17 cellular contexts compared by ENCODE assay signal in genomic region chr3:104907507-104907906, GRCh38.
A peak's percentile ranks its signal among the peaks of the same experiment; 100 is the strongest.
DNase-seq lines count a peak whose midpoint lies in the region; ATAC-seq and TF ChIP-seq lines count a peak whose summit lies in the region.
"Had no signal": no experiment of that assay in that cellular context is flagged by ENCODE, and none has a peak within 500 bp of the region (broad histone marks: within the 10 kb centered on the region; RNA-seq: fewer than 3 reads in every experiment).

No MANE protein-coding gene starts in this region.

- H3K79me2 ChIP-seq in fibroblast of lung (ENCODE audit: control insufficient read depth, insufficient read depth, low read length) = no peaks in the 10 kb centered on the region

- H3K9ac ChIP-seq in fibroblast of lung (ENCODE audit: insufficient read depth, low read length) = no peak overlapping the region
- H3K9ac ChIP-seq in skeletal muscle satellite cell (ENCODE audit: low read depth, low read length) = peak overlapping the region; percentile 53

- DNase-seq in HCEC 1CT (peak; percentile 87), fibroblast of lung (ENCODE audit: low read depth in 2 of 2) (peak; percentile 82), NCI-H2081 (lab: John Stamatoyannopoulos, UW) (no peak), G401 (ENCODE audit: low spot score) (no peak)
- DNase-seq in stimulated activated CD8-positive, alpha-beta memory T cell treated with anti-CD3 and anti-CD28 coated beads, Interleukin-4, amount 100 ng/mL, for 48 hours = no peak
- DNase-seq: activated T-cell treated with anti-CD3 and anti-CD28 coated beads, Interleukin-2, amount 50 U/mL, for 4 hours; body of pancreas; DMS79; naive thymus-derived CD4-positive, alpha-beta T cell; NCI-H1105; thyroid gland had no signal

- H2AFZ ChIP-seq in fibroblast of lung (ENCODE audit: low read length) = no peak overlapping the region

- in situ Hi-C loops in G401 (cut with HindIII; ENCODE audit: low sequenced_read_pairs) = no loop called here

- peaks cover 11% of the 10 kb centered on the region for H3K4me1 ChIP-seq in fibroblast of lung (ENCODE audit: control insufficient read depth, extremely low read depth, insufficient read depth, low read length)
- peaks cover 33% of the 10 kb centered on the region for H3K4me1 ChIP-seq in skeletal muscle satellite cell (ENCODE audit: control insufficient read depth, insufficient read depth, low read length)
- H3K4me1 ChIP-seq: body of pancreas, esophagus muscularis mucosa had no signal

- no peaks in the 10 kb centered on the region for H3K36me3 ChIP-seq in fibroblast of lung (ENCODE audit: control insufficient read depth, insufficient read depth, low read length)
- peaks cover 4% of the 10 kb centered on the region for H3K36me3 ChIP-seq in skeletal muscle satellite cell (ENCODE audit: insufficient read depth, low read length)
- H3K36me3 ChIP-seq: esophagus muscularis mucosa, thyroid gland had no signal

- peak overlapping the region; percentile 27 for H3K4me2 ChIP-seq in fibroblast of lung (ENCODE audit: extremely low read depth, insufficient read depth, low read length)
- H3K4me2 ChIP-seq in skeletal muscle satellite cell (ENCODE audit: low read length) = no peak overlapping the region

- H3K27ac ChIP-seq in fibroblast of lung (ENCODE audit: insufficient read depth, low read length) = peak overlapping the region; percentile 41
- H3K27ac ChIP-seq: body of pancreas, esophagus muscularis mucosa, skin epidermis, thyroid gland had no signal

- H3K9me3 ChIP-seq in fibroblast of lung (ENCODE audit: control insufficient read depth, insufficient read depth, low read depth, low read length) (no peaks in the 10 kb centered on the region), skeletal muscle satellite cell (replicated peaks; ENCODE audit: low read length) (peaks cover 13% of the 10 kb centered on the region)
- H3K9me3 ChIP-seq: body of pancreas, thyroid gland had no signal

- H3K4me3 ChIP-seq in fibroblast of lung (replicated peaks in 1 of 4; ENCODE audit: control extremely low read depth in 1 of 4, insufficient read depth in 1 of 4, low read depth in 3 of 4, low read length in 4 of 4) (no peak overlapping the region), skeletal muscle satellite cell (ENCODE audit: low read length) (no peak overlapping the region)
- H3K4me3 ChIP-seq: body of pancreas, esophagus muscularis mucosa, skin epidermis, thyroid gland had no signal

- H4K20me1 ChIP-seq in fibroblast of lung (ENCODE audit: control insufficient read depth, extremely low read depth, insufficient read depth, low read length) = no peaks in the 10 kb centered on the region

- ATAC-seq in SK-N-SH treated with all-trans-retinoic acid at 6 μM for 48 hours (peak; percentile 82), HG02798 (IDR thresholded peaks at IDR 0.05; ENCODE audit: poor library complexity, unreplicated experiment) (no peak)
- ATAC-seq: activated CD4-positive, CD25-positive, alpha-beta regulatory T cell treated with anti-CD3 and anti-CD28 coated beads, Interleukin-2, amount 50 U/mL, for 24 hours; activated T-cell treated with anti-CD3 and anti-CD28 coated beads, Interleukin-2, amount 50 U/mL, for 4 hours; body of pancreas; naive thymus-derived CD4-positive, alpha-beta T cell had no signal

- no peak for TF ChIP-seq CTCF in fibroblast of lung (conservative IDR thresholded peaks at IDR 0.05 in 1 of 2, IDR thresholded peaks at IDR 0.05 in 1 of 2; ENCODE audit: low read depth in 1 of 2, low read length in 2 of 2)

- no peaks in the 10 kb centered on the region for H3K27me3 ChIP-seq in fibroblast of lung (ENCODE audit: control insufficient read depth, insufficient read depth, low read length)
- no peaks in the 10 kb centered on the region for H3K27me3 ChIP-seq in skeletal muscle satellite cell (ENCODE audit: control insufficient read depth, insufficient read depth, low read length)
- H3K27me3 ChIP-seq: body of pancreas, esophagus muscularis mucosa, thyroid gland had no signal

TF ChIP-seq in SK-N-SH treated with all-trans-retinoic acid at 6 μM for 48 hours, 23 proteins besides CTCF, POLR2A, EP300 and RAD21:
- TF ChIP-seq ZNF8 (CRISPR knock-in tag; IDR thresholded peaks at IDR 0.05) (no peak), ZC3H10 (CRISPR knock-in tag; IDR thresholded peaks at IDR 0.05) (no peak), ZNF70 (CRISPR knock-in tag; IDR thresholded peaks at IDR 0.05) (no peak), ISL1 (CRISPR knock-in tag; IDR thresholded peaks at IDR 0.05) (0 out of 2 replicates have a peak, but pooled peaks have one; percentile 16), RARB (CRISPR knock-in tag; IDR thresholded peaks at IDR 0.05) (no peak), ZNF565 (CRISPR knock-in tag; conservative IDR thresholded peaks at IDR 0.05; ENCODE audit: low read depth) (no peak), POU6F1 (CRISPR knock-in tag; IDR thresholded peaks at IDR 0.05; ENCODE audit: borderline replicate concordance, low read depth) (no peak), PPARA (CRISPR knock-in tag; IDR thresholded peaks at IDR 0.05; ENCODE audit: borderline replicate concordance) (no peak)
- TF ChIP-seq, protein P1, sequence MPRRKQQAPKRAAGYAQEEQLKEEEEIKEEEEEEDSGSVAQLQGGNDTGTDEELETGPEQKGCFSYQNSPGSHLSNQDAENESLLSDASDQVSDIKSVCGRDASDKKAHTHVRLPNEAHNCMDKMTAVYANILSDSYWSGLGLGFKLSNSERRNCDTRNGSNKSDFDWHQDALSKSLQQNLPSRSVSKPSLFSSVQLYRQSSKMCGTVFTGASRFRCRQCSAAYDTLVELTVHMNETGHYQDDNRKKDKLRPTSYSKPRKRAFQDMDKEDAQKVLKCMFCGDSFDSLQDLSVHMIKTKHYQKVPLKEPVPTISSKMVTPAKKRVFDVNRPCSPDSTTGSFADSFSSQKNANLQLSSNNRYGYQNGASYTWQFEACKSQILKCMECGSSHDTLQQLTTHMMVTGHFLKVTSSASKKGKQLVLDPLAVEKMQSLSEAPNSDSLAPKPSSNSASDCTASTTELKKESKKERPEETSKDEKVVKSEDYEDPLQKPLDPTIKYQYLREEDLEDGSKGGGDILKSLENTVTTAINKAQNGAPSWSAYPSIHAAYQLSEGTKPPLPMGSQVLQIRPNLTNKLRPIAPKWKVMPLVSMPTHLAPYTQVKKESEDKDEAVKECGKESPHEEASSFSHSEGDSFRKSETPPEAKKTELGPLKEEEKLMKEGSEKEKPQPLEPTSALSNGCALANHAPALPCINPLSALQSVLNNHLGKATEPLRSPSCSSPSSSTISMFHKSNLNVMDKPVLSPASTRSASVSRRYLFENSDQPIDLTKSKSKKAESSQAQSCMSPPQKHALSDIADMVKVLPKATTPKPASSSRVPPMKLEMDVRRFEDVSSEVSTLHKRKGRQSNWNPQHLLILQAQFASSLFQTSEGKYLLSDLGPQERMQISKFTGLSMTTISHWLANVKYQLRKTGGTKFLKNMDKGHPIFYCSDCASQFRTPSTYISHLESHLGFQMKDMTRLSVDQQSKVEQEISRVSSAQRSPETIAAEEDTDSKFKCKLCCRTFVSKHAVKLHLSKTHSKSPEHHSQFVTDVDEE (CRISPR knock-in tag; IDR thresholded peaks at IDR 0.05) = no peak

Comparison
In these comparisons a context has a peak if more than half of its experiments do, and no peak if none do; other contexts are left out.
1. DNase-seq: peak in HCEC 1CT (single experiment) and fibroblast of lung (2 of 2); none in NCI-H2081 (0 of 2), G401 (single experiment) and stimulated activated CD8-positive, alpha-beta memory T cell treated with anti-CD3 and anti-CD28 coated beads, Interleukin-4, amount 100 ng/mL, for 48 hours (single experiment).